1 cellular context compared by ENCODE assay signal in genomic region chrX:10482262-10482661, GRCh38.
TF ChIP-seq lines count a peak whose summit lies in the region.

No MANE protein-coding gene starts in this region.

TF ChIP-seq in GM23338, 12 proteins besides CTCF, POLR2A, EP300 and RAD21 (continued from another document):
- TF ChIP-seq ZNF462 (CRISPR knock-in tag; IDR thresholded peaks at IDR 0.05) (no peak), NANOG (IDR thresholded peaks at IDR 0.05; ENCODE audit: borderline replicate concordance) (no peak), REST (IDR thresholded peaks at IDR 0.05; ENCODE audit: unreplicated experiment) (no peak), STAT1 (IDR thresholded peaks at IDR 0.05; ENCODE audit: unreplicated experiment) (no peak), EZH2 (IDR thresholded peaks at IDR 0.05; ENCODE audit: low read depth, unreplicated experiment) (no peak), CREB1 (CRISPR knock-in tag; IDR thresholded peaks at IDR 0.05; ENCODE audit: low read depth) (no peak), ZNF331 (CRISPR knock-in tag; IDR thresholded peaks at IDR 0.05; ENCODE audit: low read depth) (no peak), ZNF114 (CRISPR knock-in tag; IDR thresholded peaks at IDR 0.05) (no peak), JUNB (IDR thresholded peaks at IDR 0.05; ENCODE audit: unreplicated experiment) (no peak), EZH2phosphoT487 (IDR thresholded peaks at IDR 0.05; ENCODE audit: unreplicated experiment) (no peak)
